ENCODE assay signal across 8 cellular contexts in genomic region chr1:174815036-174815435, GRCh38.
DNase-seq lines count a peak whose midpoint lies in the region; ATAC-seq, FAIRE-seq and TF ChIP-seq lines count a peak whose summit lies in the region.

No MANE protein-coding gene starts in this region.

- H3K4me3 Mint-ChIP-seq in H9 = no peak overlapping the region

- no TSS peak for BruUV-seq in GM12878 (replicated peaks; lab: Mats Ljungman, UMichigan)

- no peak overlapping the region; a peak in 1 of 7 replicates for H3K27ac Mint-ChIP-seq in H9

- no peak overlapping the region for H3K56ac ChIP-seq in H9 (ENCODE audit: insufficient read length, low read depth, low read length)

- H3K4ac ChIP-seq in H9 (ENCODE audit: low read depth, low read length) = no peak overlapping the region; the same call in 1 of the 2 replicates

- intact Hi-C loops in GM12878 (cut with micrococcal nuclease; ENCODE audit: unreplicated experiment) = loop anchor here (1.0 kb wide), 1 partner anchor 153 kb away; no protein-coding TSS in a partner anchor
- intact Hi-C loops in left ventricle myocardium superior (cut with micrococcal nuclease) = no loop called here

- 0 out of 2 replicates have a peak overlapping the region, but pooled peaks have one; percentile 53 for H3K4me3 ChIP-seq in GM12878

- no peak overlapping the region for H2BK20ac ChIP-seq in H9 (ENCODE audit: low read depth, low read length, poor library complexity, severe bottlenecking)

- H3K9ac ChIP-seq in GM12878 (ENCODE audit: control insufficient read depth, insufficient read depth, low read length) = no peak overlapping the region
- H3K9ac ChIP-seq in H9 (ENCODE audit: extremely low read depth, insufficient read length, low read length) = no peak overlapping the region

- no peak overlapping the region for H2BK12ac ChIP-seq in H9 (ENCODE audit: insufficient read length, low read depth, low read length)

- no peak overlapping the region for H2BK15ac ChIP-seq in H9 (ENCODE audit: low read depth, low read length)

- H2AK5ac ChIP-seq in H9 (ENCODE audit: insufficient read length, low read length) = no peak overlapping the region

- no peak overlapping the region for H4K8ac ChIP-seq in H9 (replicated peaks; ENCODE audit: insufficient read length, low read depth, low read length)

- FAIRE-seq in GM12878 (lab: Jason Lieb, UNC) = no peak

- POLR2A ChIA-PET in GM12878 (lab: Charles Lee) = interaction anchor here (3.3 kb wide), 1 partner anchor 15 kb away, joined by 24 read pairs; no protein-coding TSS in a partner anchor

- no peak overlapping the region for H2BK120ac ChIP-seq in H9 (ENCODE audit: low read depth, low read length, poor library complexity, severe bottlenecking)

- no peaks in the 10 kb centered on the region for H3K79me1 ChIP-seq in H9 (ENCODE audit: insufficient read depth, low read depth, low read length, poor library complexity, severe bottlenecking)

- no peak overlapping the region for H3K14ac ChIP-seq in H9 (ENCODE audit: insufficient read depth, low read length)

- TF ChIP-seq CTCF in GM12878 (IDR thresholded peaks at IDR 0.05 in 2 of 3, conservative IDR thresholded peaks at IDR 0.05 in 1 of 3; ENCODE audit: control insufficient read depth in 2 of 3, extremely low read depth in 1 of 3, insufficient read depth in 1 of 3, low read depth in 3 of 3, low read length in 3 of 3) = no peak
- TF ChIP-seq CTCF in H9 (conservative IDR thresholded peaks at IDR 0.05) = no peak

- H3K27ac ChIP-seq in GM12878 (ENCODE audit: control insufficient read depth, insufficient read depth) = peak overlapping the region; percentile 68
- no peak overlapping the region for H3K27ac ChIP-seq in H9 (ENCODE audit: insufficient read length, low read depth, low read length)

- 0 out of 4 replicates have a peak, but pooled peaks cover 0 to 4% of the 10 kb centered on the region in 2 experiments for H3K36me3 ChIP-seq in GM12878 (ENCODE audit: control insufficient read depth in 2 of 2, insufficient read depth in 2 of 2, low read length in 1 of 2)

- peaks cover 23% of the 10 kb centered on the region in 2 experiments for H3K4me1 Mint-ChIP-seq in H9

- H3K27me3 ChIP-seq in GM12878 (replicated peaks in 1 of 2; ENCODE audit: control insufficient read depth in 2 of 2, insufficient read depth in 2 of 2, low read length in 1 of 2) = no peaks in the 10 kb centered on the region
- H3K27me3 ChIP-seq in H9 (ENCODE audit: insufficient read depth, low read length) = no peaks in the 10 kb centered on the region

- TF ChIP-seq POLR2A in GM12878 (IDR thresholded peaks at IDR 0.05; ENCODE audit: low read depth, low read length) = no peak

- no peaks in the 10 kb centered on the region for H3K9me3 Mint-ChIP-seq in H9

- no peak overlapping the region for H3T11ph ChIP-seq in H9 (ENCODE audit: low read length)

- H3K4me1 ChIP-seq in GM12878 (ENCODE audit: control insufficient read depth, insufficient read depth, low read length) = peaks cover 45% of the 10 kb centered on the region
- peaks cover 2% of the 10 kb centered on the region; the same call in 1 of the 2 replicates for H3K4me1 ChIP-seq in H9 (ENCODE audit: insufficient read depth, low read length)

- no peak overlapping the region for H2AFZ ChIP-seq in GM12878 (ENCODE audit: control insufficient read depth, low read depth, low read length)
- no peak overlapping the region for H2AFZ ChIP-seq in H9 (ENCODE audit: low read length)

- no peak for TF ChIP-seq RAD21 in GM12878 (IDR thresholded peaks at IDR 0.05; ENCODE audit: insufficient read depth, low read depth, low read length)

- WGBS in GM12878 (ENCODE audit: insufficient coverage, insufficient replicate concordance, low lambda C conversion rate, missing lambda C conversion rate) = 17% methylated on average over 3 of the region's 3 CpGs
- WGBS in H9 (ENCODE audit: extremely low coverage, insufficient read length, low lambda C conversion rate) = no CpG with 5 or more reads among the region's 3 CpGs

- RAD21 ChIA-PET in GM12878 (lab: Charles Lee; ENCODE audit: unreplicated experiment) = interaction anchor here (0.9 to 3.7 kb wide), 10 partner anchors 15 to 340 kb away, joined by 3 to 21 read pairs (median 6); partner anchors contain the start of gene CACYBP

- H3K18ac ChIP-seq in H9 (ENCODE audit: insufficient read length, low read depth, low read length) = no peak overlapping the region

- DNase-seq in AG08395 (ENCODE audit: low spot score) (peak; percentile 21), GM12878 (ENCODE audit: low read depth, low spot score) (peak; percentile 21), iPS-NIHi7 (ENCODE audit: extremely low spot score) (no peak), H9 (no peak), DMS 273 treated with DMSO at 0.1 percent for 48 hours (lab: John Stamatoyannopoulos, UW) (no peak), left ventricle myocardium superior (no peak)

- no peaks in the 10 kb centered on the region for H4K20me1 ChIP-seq in GM12878 (ENCODE audit: control insufficient read depth, insufficient read depth)
- no peaks in the 10 kb centered on the region for H4K20me1 ChIP-seq in H9 (ENCODE audit: control insufficient read depth, insufficient read depth, insufficient read length)

- H3K9me3 ChIP-seq in GM12878 (replicated peaks; ENCODE audit: control insufficient read depth, insufficient read depth, low read length) (no peaks in the 10 kb centered on the region; the same call in 2 of the 3 replicates), H9 (ENCODE audit: control insufficient read depth, low read depth, low read length) (no peaks in the 10 kb centered on the region)

- H4K5ac ChIP-seq in H9 (ENCODE audit: insufficient read length, low read depth, low read length) = no peak overlapping the region

- SMC1A ChIA-PET in GM12878 (lab: Charles Lee; ENCODE audit: uncharacterized antibody, unreplicated experiment) = interaction anchor here (0.8 to 2.9 kb wide), 16 partner anchors 10 to 186 kb away, joined by 3 to 13 read pairs (median 6); partner anchors contain the start of gene CACYBP

- H2BK5ac ChIP-seq in H9 (ENCODE audit: insufficient read length, low read length) = no peak overlapping the region

- H3K36me3 Mint-ChIP-seq in H9 (ENCODE audit: insufficient read depth in 1 of 3, low read depth in 3 of 3) = no peaks in the 10 kb centered on the region

- H3K27me3 Mint-ChIP-seq in H9 (ENCODE audit: low read depth) = no peaks in the 10 kb centered on the region

- CTCF ChIA-PET in GM12878 (lab: Yijun Ruan, JAX) = interaction anchor here (0.7 to 2.0 kb wide), 8 partner anchors 14 to 172 kb away, joined by 3 to 6 read pairs (median 3); no protein-coding TSS in a partner anchor

- no peaks in the 10 kb centered on the region; the same call in 1 of the 2 replicates for H3K79me2 ChIP-seq in GM12878 (ENCODE audit: control insufficient read depth, insufficient read depth, low read length)
- no peaks in the 10 kb centered on the region for H3K79me2 ChIP-seq in H9 (ENCODE audit: insufficient read depth, low read length)

- ATAC-seq in GM18861 (IDR thresholded peaks at IDR 0.05; ENCODE audit: unreplicated experiment) = peak; percentile 32
- ATAC-seq in HG03521 (IDR thresholded peaks at IDR 0.05; ENCODE audit: unreplicated experiment) = peak; percentile 34
- peak; percentile 81 for ATAC-seq in GM12878
- ATAC-seq in left ventricle myocardium superior = no peak

- H3K4me2 ChIP-seq in GM12878 (ENCODE audit: control insufficient read depth, insufficient read depth) (peak overlapping the region; percentile 45), H9 (ENCODE audit: insufficient read depth, insufficient read length, low read length) (no peak overlapping the region)

- no peak overlapping the region for H4K91ac ChIP-seq in H9 (ENCODE audit: insufficient read length, low read depth, low read length)

- no peak for TF ChIP-seq EP300 in GM12878 (IDR thresholded peaks at IDR 0.05; ENCODE audit: borderline replicate concordance in 1 of 2, control insufficient read depth in 1 of 2, low read depth in 2 of 2, low read length in 2 of 2)

- no peaks in the 10 kb centered on the region for H3K23me2 ChIP-seq in H9 (ENCODE audit: insufficient read length, low read depth, low read length, poor library complexity, severe bottlenecking)

- no peak overlapping the region for H3K23ac ChIP-seq in H9 (ENCODE audit: insufficient read length, low read depth, low read length)

- in situ Hi-C loops in GM12878 (cut with MboI) = no loop called here

TF ChIP-seq in GM12878, 131 proteins besides CTCF, POLR2A, EP300 and RAD21:
- TF ChIP-seq NR2C1 (IDR thresholded peaks at IDR 0.05) (no peak), CBFB (IDR thresholded peaks at IDR 0.05; ENCODE audit: low read depth) (no peak), CREB1 (IDR thresholded peaks at IDR 0.05; ENCODE audit: low read depth) (peak; percentile 43; the same call in 1 of the 2 replicates), CHD4 (IDR thresholded peaks at IDR 0.05) (no peak), ZBED1 (IDR thresholded peaks at IDR 0.05; ENCODE audit: borderline replicate concordance) (peak; percentile 46; the same call in 1 of the 2 replicates), CEBPB (IDR thresholded peaks at IDR 0.05; ENCODE audit: borderline replicate concordance in 1 of 2, low read depth in 2 of 2, low read length in 2 of 2) (no peak), ETV6 (conservative IDR thresholded peaks at IDR 0.05 in 1 of 2, IDR thresholded peaks at IDR 0.05 in 1 of 2; ENCODE audit: borderline replicate concordance in 1 of 2, low read depth in 1 of 2) (peak in 1 of 2 experiments; percentile 10; a peak in 1 of 4 replicates), RUNX3 (IDR thresholded peaks at IDR 0.05; ENCODE audit: low read length) (peak; percentile 24; the same call in 1 of the 2 replicates), CBX3 (IDR thresholded peaks at IDR 0.05; ENCODE audit: borderline replicate concordance, low read depth) (no peak), CHD2 (IDR thresholded peaks at IDR 0.05; ENCODE audit: borderline replicate concordance, low read depth, low read length) (no peak), EED (IDR thresholded peaks at IDR 0.05; ENCODE audit: low read depth) (peak; percentile 92), MTA2 (IDR thresholded peaks at IDR 0.05; ENCODE audit: low read depth) (no peak)

Comparison
In these comparisons a context has a peak if more than half of its experiments do, and no peak if none do; other contexts are left out.
1. DNase-seq: peak in AG08395 (single experiment) and GM12878 (single experiment); none in iPS-NIHi7 (single experiment), H9 (single experiment), DMS 273 treated with DMSO at 0.1 percent for 48 hours (single experiment) and left ventricle myocardium superior (single experiment).